31 cellular contexts compared by ENCODE assay signal in genomic region chr7:1908823-1909420, GRCh38.
"Had no signal": no experiment of that assay in that cellular context is flagged by ENCODE, and none has a peak within 500 bp of the region (broad histone marks: within the 10 kb centered on the region; RNA-seq: fewer than 3 reads in every experiment).

No MANE protein-coding gene starts in this region.

- ATAC-seq: activated CD8-positive, alpha-beta T cell treated with anti-CD3 and anti-CD28 coated beads, Interleukin-2, amount 10 ng/mL, durations not matched to agents 7 days and 5 days had no signal

- H3K36me3 Mint-ChIP-seq: activated naive CD8-positive, alpha-beta T cell treated with anti-CD3 and anti-CD28 coated beads, Interleukin-2, amount 10 ng/mL, durations not matched to agents 7 days and 5 days had no signal

- H3K27ac Mint-ChIP-seq: activated CD4-positive, alpha-beta T cell treated with anti-CD3 and anti-CD28 coated beads, Interleukin-2, amount 10 ng/mL, durations not matched to agents 24 days and 14 days; activated CD8-positive, alpha-beta T cell treated with anti-CD3 and anti-CD28 coated beads, Interleukin-2, amount 10 ng/mL, durations not matched to agents 7 days and 5 days; activated naive CD8-positive, alpha-beta T cell treated with anti-CD3 and anti-CD28 coated beads, Interleukin-2, amount 10 ng/mL, durations not matched to agents 7 days and 5 days; activated T-helper 2 cell treated with anti-CD3 and anti-CD28 coated beads, Interferon-gamma antibody, Interleukin-2, Interleukin-4, amounts not matched to agents 10 μg/mL and 5 μg/mL and 100 μg/mL, durations not matched to agents 14 hours and 24 hours and 36 hours had no signal

- H3K9ac ChIP-seq: KMS-11 had no signal

- H3K36me3 ChIP-seq: ascending aorta, cardiac muscle cell, SJSA1 had no signal

- H3K27ac ChIP-seq: ascending aorta, cardiac muscle cell, KMS-11, SJSA1 had no signal

- H3K27me3 Mint-ChIP-seq: activated CD4-positive, alpha-beta T cell treated with anti-CD3 and anti-CD28 coated beads, Interleukin-2, amount 10 ng/mL, durations not matched to agents 24 days and 14 days; activated naive CD4-positive, alpha-beta T cell treated with anti-CD3 and anti-CD28 coated beads, Interleukin-2, amount 50 U/mL, for 24 hours; activated naive CD8-positive, alpha-beta T cell treated with anti-CD3 and anti-CD28 coated beads, Interleukin-2, amount 10 ng/mL, durations not matched to agents 7 days and 5 days; activated T-cell treated with anti-CD3 and anti-CD28 coated beads, Interleukin-2, amount 50 U/mL, for 24 hours; central memory CD8-positive, alpha-beta T cell had no signal

- H3K4me3 ChIP-seq: ascending aorta, cardiac muscle cell, SJSA1 had no signal

- H3K9me3 ChIP-seq: ascending aorta, SJSA1 had no signal

- H3K4me3 Mint-ChIP-seq: activated CD4-positive, alpha-beta T cell treated with anti-CD3 and anti-CD28 coated beads, Interleukin-2, amount 10 ng/mL, durations not matched to agents 24 days and 14 days; activated CD8-positive, alpha-beta T cell treated with anti-CD3 and anti-CD28 coated beads, Interleukin-2, amount 10 ng/mL, durations not matched to agents 7 days and 5 days; activated naive CD4-positive, alpha-beta T cell treated with anti-CD3 and anti-CD28 coated beads, Interleukin-2, amount 50 U/mL, for 24 hours; activated naive CD8-positive, alpha-beta T cell treated with anti-CD3 and anti-CD28 coated beads, Interleukin-2, amount 10 ng/mL, durations not matched to agents 7 days and 5 days; activated T-cell treated with anti-CD3 and anti-CD28 coated beads, Interleukin-2, amount 50 U/mL, for 24 hours; central memory CD8-positive, alpha-beta T cell had no signal

- DNase-seq: activated CD4-positive, alpha-beta T cell treated with anti-CD3 and anti-CD28 coated beads, Interleukin-2, amount 10 ng/mL, durations not matched to agents 24 days and 14 days; activated CD4-positive, alpha-beta T cell treated with anti-CD3 and anti-CD28 coated beads, Interleukin-2, amount 50 U/mL, for 48 hours; activated CD8-positive, alpha-beta T cell treated with anti-CD3 and anti-CD28 coated beads, Interleukin-2, amount 10 ng/mL, durations not matched to agents 7 days and 5 days; activated gamma-delta T cell; activated naive CD4-positive, alpha-beta T cell treated with Interleukin-2 at 50 U/mL for 16 hours; activated naive CD8-positive, alpha-beta T cell treated with anti-CD3 and anti-CD28 coated beads, Interleukin-2, amount 10 ng/mL, durations not matched to agents 7 days and 5 days; activated T-cell treated with anti-CD3 and anti-CD28 coated beads, Interleukin-2, amount 50 U/mL, for 24 hours; amygdala; MM.1S; MV-4-11; NCI-H1092; NCI-H146; NCI-H187; NCI-H2029 treated with DMSO at 0.1 percent for 48 hours; NCI-H2107; NCI-H2171; NCI-H510A; NCI-H526 treated with DMSO at 0.1 percent for 48 hours; NCI-H774; SHP77 treated with DMSO at 0.1 percent for 48 hours; SW 1271; T-helper 1 cell; T-helper 2 cell; T-helper 9 cell had no signal

- H3K4me1 Mint-ChIP-seq: activated CD4-positive, alpha-beta T cell treated with anti-CD3 and anti-CD28 coated beads, Interleukin-2, amount 10 ng/mL, durations not matched to agents 24 days and 14 days; activated naive CD8-positive, alpha-beta T cell treated with anti-CD3 and anti-CD28 coated beads, Interleukin-2, amount 10 ng/mL, durations not matched to agents 7 days and 5 days had no signal

- H3K9me3 Mint-ChIP-seq: activated CD4-positive, alpha-beta T cell treated with anti-CD3 and anti-CD28 coated beads, Interleukin-2, amount 10 ng/mL, durations not matched to agents 24 days and 14 days; activated naive CD4-positive, alpha-beta T cell treated with anti-CD3 and anti-CD28 coated beads, Interleukin-2, amount 50 U/mL, for 24 hours; activated naive CD8-positive, alpha-beta T cell treated with anti-CD3 and anti-CD28 coated beads, Interleukin-2, amount 10 ng/mL, durations not matched to agents 7 days and 5 days; activated T-cell treated with anti-CD3 and anti-CD28 coated beads, Interleukin-2, amount 50 U/mL, for 24 hours; activated T-helper 2 cell treated with anti-CD3 and anti-CD28 coated beads, Interferon-gamma antibody, Interleukin-2, Interleukin-4, amounts not matched to agents 10 μg/mL and 5 μg/mL and 100 μg/mL, durations not matched to agents 14 hours and 24 hours and 36 hours; central memory CD8-positive, alpha-beta T cell had no signal

- H3K27me3 ChIP-seq: ascending aorta, cardiac muscle cell, SJSA1 had no signal

- H3K4me2 ChIP-seq: KMS-11 had no signal
